Comparison of ENCODE assay signal across 23 cellular contexts in genomic region chr10:130212736-130213135, GRCh38.
"Had no signal": no experiment of that assay in that cellular context is flagged by ENCODE, and none has a peak within 500 bp of the region (broad histone marks: within the 10 kb centered on the region; RNA-seq: fewer than 3 reads in every experiment).

No MANE protein-coding gene starts in this region.

- H3K36me3 ChIP-seq: gastroesophageal sphincter, heart left ventricle, neutrophil, sigmoid colon, spleen, thoracic aorta, tibial nerve, upper lobe of left lung had no signal

- DNase-seq: cerebellar nuclear complex; cortex of kidney; effector CD4-positive, alpha-beta T cell; foreskin keratinocyte; hippocampal formation; left cardiac atrium; left ventricle myocardium superior; natural killer cell; psoas muscle; right cardiac atrium; sigmoid colon; spleen; stimulated activated CD4-positive, alpha-beta T cell treated with anti-CD3 and anti-CD28 coated beads, Interleukin-4, amount 100 ng/mL, for 4 hours; stimulated activated naive CD8-positive, alpha-beta T cell treated with anti-CD3 and anti-CD28 coated beads, Interleukin-15, Interleukin-2, amounts not matched to agents 100 U/mL and 50 U/mL, for 24 hours; substantia nigra; upper lobe of left lung had no signal

- H3K27me3 ChIP-seq: foreskin keratinocyte, heart left ventricle, neutrophil, spleen, tibial nerve, upper lobe of left lung had no signal

- H3K27ac ChIP-seq: epithelial cell of prostate, foreskin keratinocyte, gastroesophageal sphincter, heart left ventricle, neutrophil, psoas muscle, sigmoid colon, spleen, thoracic aorta, tibial nerve, upper lobe of left lung had no signal

- H3K4me3 ChIP-seq: gastroesophageal sphincter, heart left ventricle, lung, psoas muscle, spleen, thoracic aorta, tibial nerve, upper lobe of left lung had no signal

- H3K9me3 ChIP-seq: heart left ventricle, neutrophil, psoas muscle, sigmoid colon, thoracic aorta, upper lobe of left lung had no signal

- H3K4me1 ChIP-seq: foreskin keratinocyte, gastroesophageal sphincter, heart left ventricle, psoas muscle, sigmoid colon, tibial nerve, upper lobe of left lung had no signal
